ENCODE assay signal across 23 cellular contexts in the genomic region with DNA sequence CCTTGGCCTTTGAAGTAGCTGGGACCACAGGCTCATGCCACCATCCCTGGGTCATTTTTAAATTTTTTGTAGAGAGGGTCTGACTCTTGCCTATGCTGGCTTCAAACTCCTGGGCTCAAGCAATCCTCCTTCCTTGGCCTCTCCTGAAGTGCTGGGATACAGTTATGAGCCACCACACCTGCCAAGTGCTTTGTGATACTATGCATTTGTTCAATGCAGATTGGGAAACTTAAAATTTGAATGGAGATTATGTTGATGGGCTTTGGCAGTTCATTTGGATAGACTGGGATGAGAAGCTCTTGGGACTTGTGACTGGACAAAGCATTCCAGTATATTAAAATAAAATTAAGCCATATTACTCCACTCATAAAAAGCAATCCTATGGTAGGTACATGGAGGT. TPM values are rescaled to one million over a fixed set of nuclear protein-coding genes. Genes with fewer than 3 reads are reported as not detected.
DNase-seq lines count a peak whose midpoint lies in the region; ATAC-seq, FAIRE-seq and TF ChIP-seq lines count a peak whose summit lies in the region.
"Had no signal": no experiment of that assay in that cellular context is flagged by ENCODE, and none has a peak within 500 bp of the region (broad histone marks: within the 10 kb centered on the region; RNA-seq: fewer than 3 reads in every experiment).

No MANE protein-coding gene starts in this region.

- dilution Hi-C loops in endothelial cell of umbilical vein (cut with MboI; ENCODE audit: extremely low pct_ligation_motif_present, low sequenced_read_pairs): no loop called here

- H3K9me3 ChIP-seq in CD4-positive, alpha-beta T cell (ENCODE audit: control insufficient read depth, low read length): no peaks in the 10 kb centered on the region
- H3K9me3 ChIP-seq in T-helper 17 cell (ENCODE audit: control insufficient read depth, low read length, poor library complexity, severe bottlenecking) (no peaks in the 10 kb centered on the region), endothelial cell of umbilical vein (replicated peaks; ENCODE audit: control insufficient read depth, insufficient read depth, low read length) (no peaks in the 10 kb centered on the region), right atrium auricular region (no peaks in the 10 kb centered on the region)
- H3K9me3 ChIP-seq: esophagus squamous epithelium, MG63, Peyer's patch, thoracic aorta had no signal

- H3K4me3 Mint-ChIP-seq in CD4-positive, alpha-beta T cell: peak overlapping the region; percentile 1
- H3K4me3 Mint-ChIP-seq in T-helper 17 cell: no peak overlapping the region
- H3K4me3 Mint-ChIP-seq: CD8-positive, alpha-beta T cell; effector memory CD8-positive, alpha-beta T cell; stimulated activated naive B cell treated with anti-CD40 and anti-IgM and Interleukin-4, amounts not matched to agents 10 μg/mL and 1 μg/mL and 100 μg/mL, for 72 hours had no signal

- H3K9ac ChIP-seq in endothelial cell of umbilical vein (replicated peaks; ENCODE audit: extremely low read depth, insufficient read depth, low read length): no peak overlapping the region

- H3K27me3 Mint-ChIP-seq in CD4-positive, alpha-beta T cell: no peaks in the 10 kb centered on the region
- H3K27me3 Mint-ChIP-seq in T-helper 17 cell: no peaks in the 10 kb centered on the region
- H3K27me3 Mint-ChIP-seq: effector memory CD8-positive, alpha-beta T cell; stimulated activated naive B cell treated with anti-CD40 and anti-IgM and Interleukin-4, amounts not matched to agents 10 μg/mL and 1 μg/mL and 100 μg/mL, for 72 hours had no signal

- H3K27ac Mint-ChIP-seq in CD4-positive, alpha-beta T cell: peak overlapping the region; percentile 38
- peak overlapping the region; percentile 93 for H3K27ac Mint-ChIP-seq in T-helper 17 cell
- H3K27ac Mint-ChIP-seq: CD8-positive, alpha-beta T cell; stimulated activated naive B cell treated with anti-CD40 and anti-IgM and Interleukin-4, amounts not matched to agents 10 μg/mL and 1 μg/mL and 100 μg/mL, for 72 hours had no signal

- H2AFZ ChIP-seq in endothelial cell of umbilical vein (ENCODE audit: low read depth, low read length): no peak overlapping the region
- H2AFZ ChIP-seq: hepatocyte had no signal

- H4K20me1 ChIP-seq in endothelial cell of umbilical vein (replicated peaks; ENCODE audit: control insufficient read depth, extremely low read depth, insufficient read depth, low read length): peaks cover 2% of the 10 kb centered on the region

- peaks cover 36% of the 10 kb centered on the region for H3K79me2 ChIP-seq in endothelial cell of umbilical vein (ENCODE audit: control insufficient read depth, insufficient read depth, low read length)

- no peak overlapping the region for H3K4me2 ChIP-seq in endothelial cell of umbilical vein (ENCODE audit: insufficient read depth, low read length)
- H3K4me2 ChIP-seq: hepatocyte had no signal

- TF ChIP-seq CTCF in 22Rv1 (IDR thresholded peaks at IDR 0.05) (no peak), endothelial cell of umbilical vein (IDR thresholded peaks at IDR 0.05; ENCODE audit: extremely low read depth in 1 of 2, insufficient read depth in 1 of 2, low read depth in 1 of 2, low read length in 2 of 2) (no peak), right atrium auricular region (IDR thresholded peaks at IDR 0.05) (no peak)
- TF ChIP-seq CTCF in CD4-positive, alpha-beta T cell (IDR thresholded peaks at IDR 0.05): no peak

- TF ChIP-seq POLR2A in endothelial cell of umbilical vein (IDR thresholded peaks at IDR 0.05; ENCODE audit: low read depth, low read length) (no peak), GM12892 (IDR thresholded peaks at IDR 0.05; ENCODE audit: low read depth, low read length) (no peak)

- H3K27ac ChIP-seq in 22Rv1 (peak overlapping the region; percentile 75), endothelial cell of umbilical vein (ENCODE audit: insufficient read depth, low read depth, low read length) (no peak overlapping the region), right atrium auricular region (no peak overlapping the region)
- no peak overlapping the region for H3K27ac ChIP-seq in CD4-positive, alpha-beta T cell (ENCODE audit: low read depth, low read length)
- H3K27ac ChIP-seq: coronary artery, esophagus squamous epithelium, thoracic aorta, WERI-Rb-1 had no signal

- no peak for FAIRE-seq in endothelial cell of umbilical vein (lab: Jason Lieb, UNC)
- FAIRE-seq in GM12892 (lab: Jason Lieb, UNC): no peak
- FAIRE-seq: frontal cortex had no signal

- H3K9me1 ChIP-seq in endothelial cell of umbilical vein (replicated peaks; ENCODE audit: control insufficient read depth, extremely low read depth, insufficient read depth, low read length): no peaks in the 10 kb centered on the region

- POLR2A ChIA-PET in CD4-positive, alpha-beta T cell (lab: Charles Lee): no interaction called here
- POLR2A ChIA-PET in endothelial cell of umbilical vein (lab: Charles Lee): no interaction called here

- CTCF ChIA-PET in CD4-positive, alpha-beta T cell (lab: Charles Lee): interaction anchor here (0.9 kb wide), 1 partner anchor 50 kb away, joined by 3 read pairs; no protein-coding TSS in a partner anchor
- CTCF ChIA-PET in endothelial cell of umbilical vein (lab: Charles Lee): no interaction called here

- no TSS peak for BruUV-seq in endothelial cell of umbilical vein (replicated peaks; lab: Mats Ljungman, UMichigan)

- H3K36me3 ChIP-seq in endothelial cell of umbilical vein (ENCODE audit: control insufficient read depth in 2 of 2, extremely low read depth in 1 of 2, insufficient read depth in 2 of 2, low read length in 2 of 2) (peaks cover 21 to 30% of the 10 kb centered on the region in 2 experiments), right atrium auricular region (peaks cover 60% of the 10 kb centered on the region)

- H3K9me3 Mint-ChIP-seq in CD4-positive, alpha-beta T cell: no peaks in the 10 kb centered on the region
- H3K9me3 Mint-ChIP-seq: CD8-positive, alpha-beta T cell; effector memory CD8-positive, alpha-beta T cell had no signal

- H3K4me1 Mint-ChIP-seq in CD4-positive, alpha-beta T cell (ENCODE audit: low read depth): peaks cover 62% of the 10 kb centered on the region
- H3K4me1 Mint-ChIP-seq in T-helper 17 cell: peaks cover 47% of the 10 kb centered on the region

- H3K4me1 ChIP-seq in endothelial cell of umbilical vein (ENCODE audit: control insufficient read depth, extremely low read depth, insufficient read depth, low read length): peaks cover 32% of the 10 kb centered on the region
- peaks cover 0 to 51% of the 10 kb centered on the region in 2 donors for H3K4me1 ChIP-seq in right atrium auricular region

- intact Hi-C loops in CD4-positive, alpha-beta T cell (cut with DNase I, micrococcal nuclease): loop anchor here (10.0 kb wide), 2 partner anchors 129 to 661 kb away; a partner anchor contains a TSS
- intact Hi-C loops in endothelial cell of umbilical vein (cut with micrococcal nuclease): no loop called here

- no peak for ATAC-seq in CD4-positive, alpha-beta T cell (ENCODE audit: poor library complexity)
- no peak for ATAC-seq in T-helper 17 cell
- ATAC-seq: CD8-positive, alpha-beta T cell; effector memory CD8-positive, alpha-beta T cell; stimulated activated naive B cell treated with anti-CD40 and anti-IgM and Interleukin-4, amounts not matched to agents 10 μg/mL and 1 μg/mL and 100 μg/mL, for 72 hours had no signal

- DNase-seq in CD4-positive, alpha-beta T cell: no peak
- DNase-seq in T-helper 17 cell (no peak), endothelial cell of umbilical vein (ENCODE audit: low read depth, low spot score) (no peak), right atrium auricular region (ENCODE audit: low spot score) (no peak), cerebellum (ENCODE audit: low spot score) (no peak), GM12892 (ENCODE audit: insufficient read length) (no peak)
- DNase-seq: activated effector memory CD4-positive, alpha-beta T cell treated with anti-CD3 and anti-CD28 coated beads, Interleukin-2, amount 50 U/mL, for 16 hours; CD8-positive, alpha-beta T cell; effector memory CD8-positive, alpha-beta T cell; esophagus squamous epithelium; mesenchymal stem cell; MG63; NCI-H1417; NCI-H2081 treated with DMSO at 0.1 percent for 48 hours; Peyer's patch; stimulated activated CD4-positive, alpha-beta T cell treated with anti-CD3 and anti-CD28 coated beads, Interleukin-2, amount 100 ng/mL, for 48 hours; stimulated activated naive B cell treated with anti-CD40 and anti-IgM and Interleukin-4, amounts not matched to agents 10 μg/mL and 1 μg/mL and 100 μg/mL, for 72 hours; WERI-Rb-1 had no signal

- H3K36me3 Mint-ChIP-seq in CD4-positive, alpha-beta T cell (ENCODE audit: low read depth): peaks cover 74% of the 10 kb centered on the region
- peaks cover 5% of the 10 kb centered on the region for H3K36me3 Mint-ChIP-seq in T-helper 17 cell (ENCODE audit: low read depth)

- no peak overlapping the region for H3K4me3 ChIP-seq in endothelial cell of umbilical vein (replicated peaks in 1 of 3; ENCODE audit: insufficient read depth in 1 of 3, low read depth in 1 of 3, low read length in 3 of 3)
- H3K4me3 ChIP-seq in right atrium auricular region: no peak overlapping the region
- H3K4me3 ChIP-seq: coronary artery, esophagus squamous epithelium, hepatocyte, MG63, Peyer's patch, thoracic aorta had no signal

- no peaks in the 10 kb centered on the region for H3K27me3 ChIP-seq in CD4-positive, alpha-beta T cell (ENCODE audit: control insufficient read depth, insufficient read depth, low read length)
- no peaks in the 10 kb centered on the region for H3K27me3 ChIP-seq in endothelial cell of umbilical vein (ENCODE audit: control insufficient read depth in 2 of 2, insufficient read depth in 2 of 2, low read length in 2 of 2)
- no peaks in the 10 kb centered on the region for H3K27me3 ChIP-seq in right atrium auricular region
- H3K27me3 ChIP-seq: esophagus squamous epithelium, hepatocyte, MG63, Peyer's patch had no signal

RNA-seq across cellular contexts. Expression of a gene that starts 3.9 kb away (rescaled TPM):
- total RNA-seq in CD4-positive, alpha-beta T cell: 1 to 10 TPM; 3.5 to 3.6 TPM
- total RNA-seq in T-helper 17 cell (1 to 10 TPM; 3.2 to 4.4 TPM), endothelial cell of umbilical vein (6.5 and 9.0 TPM in 2 replicates), right atrium auricular region (1 to 10 TPM; 3.5 to 3.9 TPM), cerebellum (15.3 TPM)
- polyA plus RNA-seq in endothelial cell of umbilical vein: 4.4 and 4.8 TPM in 2 replicates
- polyA plus RNA-seq in endothelial cell of umbilical vein (2011; cell fraction: cytosol; rRNA removed): 3.5 and 3.6 TPM in 2 replicates
- polyA plus RNA-seq in endothelial cell of umbilical vein (2011; cell fraction: nucleus; rRNA removed): 4.6 and 6.4 TPM in 2 replicates
- 2.4 and 3.7 TPM in 2 replicates for polyA plus RNA-seq in endothelial cell of umbilical vein (2012)
- 16.2 and 18.3 TPM in 2 replicates for polyA minus RNA-seq in endothelial cell of umbilical vein
- 3.0 TPM for polyA minus RNA-seq in endothelial cell of umbilical vein (2011; cell fraction: cytosol; rRNA and poly(A)+ RNA removed)
- 4.9 and 7.4 TPM in 2 replicates for polyA minus RNA-seq in endothelial cell of umbilical vein (2011; cell fraction: nucleus; rRNA and poly(A)+ RNA removed)
- polyA plus RNA-seq in GM12892 (2012; ENCODE audit: missing spikeins): 0.98 TPM

RNA-seq across cellular contexts. Expression of a gene that starts 6.1 kb away (rescaled TPM):
- 1,000 to 10,000 TPM; 2,199 to 2,238 TPM for total RNA-seq in CD4-positive, alpha-beta T cell
- 1,000 to 10,000 TPM; 1,671 to 1,728 TPM for total RNA-seq in T-helper 17 cell
- total RNA-seq in endothelial cell of umbilical vein: 1,094 and 1,153 TPM in 2 replicates
- polyA plus RNA-seq in endothelial cell of umbilical vein: 359 and 566 TPM in 2 replicates
- 938 and 1,035 TPM in 2 replicates for polyA plus RNA-seq in endothelial cell of umbilical vein (2011; cell fraction: cytosol; rRNA removed)
- polyA plus RNA-seq in endothelial cell of umbilical vein (2011; cell fraction: nucleus; rRNA removed): 333 and 371 TPM in 2 replicates
- polyA plus RNA-seq in endothelial cell of umbilical vein (2012): 2,287 and 2,329 TPM in 2 replicates
- 93.4 and 110 TPM in 2 replicates for polyA minus RNA-seq in endothelial cell of umbilical vein
- polyA minus RNA-seq in endothelial cell of umbilical vein (2011; cell fraction: cytosol; rRNA and poly(A)+ RNA removed): 275 TPM
- 54.9 and 75.5 TPM in 2 replicates for polyA minus RNA-seq in endothelial cell of umbilical vein (2011; cell fraction: nucleus; rRNA and poly(A)+ RNA removed)
- total RNA-seq in right atrium auricular region: 100 to 1,000 TPM; 415 to 477 TPM
- total RNA-seq in cerebellum: 379 TPM
- polyA plus RNA-seq in GM12892 (2012; ENCODE audit: missing spikeins): 6,724 TPM
